ENCODE assay signal across 8 cellular contexts in genomic region chr12:10211975-10212622, GRCh38. TPM values are rescaled to one million over a fixed set of nuclear protein-coding genes. Genes with fewer than 3 reads are reported as not detected.
DNase-seq lines count a peak whose midpoint lies in the region; ATAC-seq, FAIRE-seq and TF ChIP-seq lines count a peak whose summit lies in the region.

No MANE protein-coding gene starts in this region.

- H3K4me3 ChIP-seq in kidney (ENCODE audit: low read length in 2 of 2) = peak overlapping the region in 1 of 2 donors; percentile 100

- TF ChIP-seq CTCF in kidney (IDR thresholded peaks at IDR 0.05; ENCODE audit: borderline replicate concordance, extremely low read depth, insufficient read depth) = no peak

- H3K27ac ChIP-seq in kidney (ENCODE audit: low read depth in 2 of 2, low read length in 2 of 2) = peak overlapping the region; percentile 99 to 100

- ATAC-seq in GM18502 (IDR thresholded peaks at IDR 0.05; ENCODE audit: poor library complexity, unreplicated experiment) (peak; percentile 75), HG03280 (IDR thresholded peaks at IDR 0.05; ENCODE audit: unreplicated experiment) (peak; percentile 69), GM18519 (IDR thresholded peaks at IDR 0.05; ENCODE audit: low FRiP score, unreplicated experiment) (no peak)

- CTCF ChIA-PET in activated CD4-positive, alpha-beta T cell treated with anti-CD3 and anti-CD28 coated beads, Interleukin-2, amount 10 ng/mL, durations not matched to agents 7 days and 5 days (lab: Charles Lee) = no interaction called here

- H3K9ac ChIP-seq in kidney (ENCODE audit: low read length in 2 of 2) = peak overlapping the region; percentile 20 to 100

- POLR2A ChIA-PET in activated CD4-positive, alpha-beta T cell treated with anti-CD3 and anti-CD28 coated beads, Interleukin-2, amount 10 ng/mL, durations not matched to agents 7 days and 5 days (lab: Charles Lee) = no interaction called here

- H3K9me3 ChIP-seq in kidney (ENCODE audit: control insufficient read depth in 1 of 2, low read length in 2 of 2) = no peaks in the 10 kb centered on the region

- H3K36me3 ChIP-seq in kidney (ENCODE audit: control insufficient read depth in 1 of 2, insufficient read depth in 2 of 2, low read length in 2 of 2) = peaks cover 0 to 1% of the 10 kb centered on the region in 2 donors

- peaks cover 0 to 5% of the 10 kb centered on the region in 2 donors for H3K4me1 ChIP-seq in kidney (ENCODE audit: control insufficient read depth in 1 of 2, insufficient read depth in 1 of 2, low read depth in 1 of 2, low read length in 2 of 2)

- peaks cover 10% of the 10 kb centered on the region for H3K27me3 Mint-ChIP-seq in activated CD4-positive, alpha-beta T cell treated with anti-CD3 and anti-CD28 coated beads, Interleukin-2, amount 10 ng/mL, durations not matched to agents 7 days and 5 days

- intact Hi-C loops in kidney (cut with DNase I) = no loop called here

- no peaks in the 10 kb centered on the region for H3K9me3 Mint-ChIP-seq in activated CD4-positive, alpha-beta T cell treated with anti-CD3 and anti-CD28 coated beads, Interleukin-2, amount 10 ng/mL, durations not matched to agents 7 days and 5 days

- H3K27ac Mint-ChIP-seq in activated CD4-positive, alpha-beta T cell treated with anti-CD3 and anti-CD28 coated beads, Interleukin-2, amount 10 ng/mL, durations not matched to agents 7 days and 5 days = peak overlapping the region; percentile 96

- H3K4me3 Mint-ChIP-seq in activated CD4-positive, alpha-beta T cell treated with anti-CD3 and anti-CD28 coated beads, Interleukin-2, amount 10 ng/mL, durations not matched to agents 7 days and 5 days = peak overlapping the region; percentile 78

- FAIRE-seq in colon (lab: Jason Lieb, UNC) = peak; percentile 85
- FAIRE-seq in kidney (lab: Jason Lieb, UNC) = peak; percentile 98

- H3K36me3 Mint-ChIP-seq in activated CD4-positive, alpha-beta T cell treated with anti-CD3 and anti-CD28 coated beads, Interleukin-2, amount 10 ng/mL, durations not matched to agents 7 days and 5 days (ENCODE audit: low read depth) = no peaks in the 10 kb centered on the region

- DNase-seq in NCI-H510A treated with DMSO at 0.1 percent for 48 hours (lab: John Stamatoyannopoulos, UW) = peak; percentile 95
- DNase-seq in activated CD4-positive, alpha-beta T cell treated with anti-CD3 and anti-CD28 coated beads, Interleukin-2, amount 10 ng/mL, durations not matched to agents 7 days and 5 days = peak; percentile 82
- DNase-seq in kidney = peak; percentile 99
- peak; percentile 77 to 78 (median 77) for DNase-seq in stimulated activated CD4-positive, alpha-beta T cell treated with anti-CD3 and anti-CD28 coated beads, Interleukin-12 subunit alpha, Interleukin-12 subunit beta, amount 100 ng/mL, for 48 hours (ENCODE audit: low read depth in 2 of 3, low spot score in 1 of 3)

- H3K4me1 Mint-ChIP-seq in activated CD4-positive, alpha-beta T cell treated with anti-CD3 and anti-CD28 coated beads, Interleukin-2, amount 10 ng/mL, durations not matched to agents 7 days and 5 days = peaks cover 30% of the 10 kb centered on the region

RNA-seq across cellular contexts. Expression of gene GABARAPL1, which starts 0.6 kb away (rescaled TPM):
- 1 to 10 TPM; 5.5 to 6.3 TPM for total RNA-seq in activated CD4-positive, alpha-beta T cell treated with anti-CD3 and anti-CD28 coated beads, Interleukin-2, amount 10 ng/mL, durations not matched to agents 7 days and 5 days
- total RNA-seq in kidney = 142 TPM
- 454 TPM for polyA plus RNA-seq in kidney (ENCODE audit: insufficient read depth, low read depth, low replicate concordance)

RNA-seq across cellular contexts. Expression of gene TMEM52B, which starts 33.3 kb away (rescaled TPM):
- total RNA-seq in activated CD4-positive, alpha-beta T cell treated with anti-CD3 and anti-CD28 coated beads, Interleukin-2, amount 10 ng/mL, durations not matched to agents 7 days and 5 days = not detected
- 25.7 TPM for total RNA-seq in kidney
- 292 TPM for polyA plus RNA-seq in kidney (ENCODE audit: insufficient read depth, low read depth, low replicate concordance)

RNA-seq across cellular contexts. Expression of gene OLR1, which starts 40.2 kb away (rescaled TPM):
- total RNA-seq in activated CD4-positive, alpha-beta T cell treated with anti-CD3 and anti-CD28 coated beads, Interleukin-2, amount 10 ng/mL, durations not matched to agents 7 days and 5 days = not detected
- 6.7 TPM for total RNA-seq in kidney
- polyA plus RNA-seq in kidney (ENCODE audit: insufficient read depth, low read depth, low replicate concordance) = 11.5 TPM

Comparison
In these comparisons a context has a peak if more than half of its experiments do, and no peak if none do; other contexts are left out.
1. RNA of gene GABARAPL1, which starts 0.6 kb away (total RNA-seq): 142 TPM in kidney (single experiment); 5.5 to 6.3 TPM in activated CD4-positive, alpha-beta T cell treated with anti-CD3 and anti-CD28 coated beads, Interleukin-2, amount 10 ng/mL, durations not matched to agents 7 days and 5 days; every median in the first group is over 10 times any median in the second.
2. RNA of gene TMEM52B, which starts 33.3 kb away (total RNA-seq): 25.7 TPM in kidney (single experiment); not detected in activated CD4-positive, alpha-beta T cell treated with anti-CD3 and anti-CD28 coated beads, Interleukin-2, amount 10 ng/mL, durations not matched to agents 7 days and 5 days; every median in the first group is over 10 times any median in the second.
3. Peak in every context shown above with its lines, with median percentiles within 50 percentile points of each other: DNase-seq.